In the genomic region with DNA sequence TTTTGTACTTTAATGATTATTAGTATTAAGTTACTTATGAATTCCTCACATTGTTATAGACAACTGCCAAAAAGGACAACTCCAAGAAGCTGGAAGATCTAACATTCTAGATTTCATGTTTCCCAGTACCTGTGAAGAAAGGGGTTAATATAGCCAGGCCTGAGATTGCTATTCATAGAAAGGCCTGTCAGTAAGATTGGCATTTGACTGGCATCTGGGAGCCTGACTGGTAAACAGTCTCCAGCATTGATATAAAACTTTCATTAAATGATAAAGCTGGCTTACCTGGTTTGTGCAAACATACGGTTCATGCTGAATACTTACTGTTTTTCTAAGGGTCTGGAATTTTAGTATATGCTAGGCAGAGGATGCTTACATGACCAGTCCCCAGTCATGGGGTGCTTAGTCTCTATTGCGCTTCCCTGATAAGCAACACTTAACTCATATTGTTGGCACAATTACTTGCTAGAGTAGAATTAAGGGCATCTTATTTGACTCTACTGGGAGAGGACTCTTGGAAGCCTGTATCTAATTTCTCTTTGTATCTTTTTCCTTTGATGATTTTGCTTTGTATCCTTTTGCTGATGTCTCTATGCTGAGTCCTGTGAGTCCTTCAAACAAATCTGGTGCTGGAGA, we compare ENCODE assay signal across 29 cellular contexts.
"Had no signal": no experiment of that assay in that cellular context is flagged by ENCODE, and none has a peak within 500 bp of the region (broad histone marks: within the 10 kb centered on the region; RNA-seq: fewer than 3 reads in every experiment).

No MANE protein-coding gene starts in this region.

- H3K27me3 ChIP-seq: neutrophil, pancreas, right lobe of liver, sigmoid colon, spleen, suprapubic skin, testis, tibial artery, transverse colon, upper lobe of right lung, uterus had no signal

- H3K4me2 ChIP-seq: smooth muscle cell had no signal

- H3K9me3 ChIP-seq: neutrophil, pancreas, prostate gland, right lobe of liver, sigmoid colon, spleen, suprapubic skin, testis, tibial artery, transverse colon, upper lobe of right lung, uterus had no signal

- DNase-seq: naive thymus-derived CD4-positive, alpha-beta T cell; natural killer cell; nucleus accumbens; pancreas; retina; right cardiac atrium; right lobe of liver; sigmoid colon; spleen; stimulated activated CD4-positive, alpha-beta T cell treated with anti-CD3 and anti-CD28 coated beads, Interleukin-12 subunit alpha, Interleukin-12 subunit beta, amount 100 ng/mL, for 4 hours; stimulated activated CD4-positive, alpha-beta T cell treated with anti-CD3 and anti-CD28 coated beads, Interleukin-1b, Interleukin-23, amount 100 ng/mL, for 48 hours; stimulated activated CD4-positive, alpha-beta T cell treated with anti-CD3 and anti-CD28 coated beads, Interleukin-4, amount 100 ng/mL, for 1 hour; stimulated activated CD4-positive, alpha-beta T cell treated with anti-CD3 and anti-CD28 coated beads, Interleukin-4, amount 100 ng/mL, for 4 hours; stimulated activated CD8-positive, alpha-beta memory T cell treated with anti-CD3 and anti-CD28 coated beads, Interleukin-4, amount 100 ng/mL, for 48 hours; stimulated activated naive CD4-positive, alpha-beta T cell; stimulated activated naive CD8-positive, alpha-beta T cell treated with anti-CD3 and anti-CD28 coated beads, Interleukin-15, amount 100 ng/mL, for 72 hours; stimulated activated naive CD8-positive, alpha-beta T cell treated with anti-CD3 and anti-CD28 coated beads, Interleukin-15, Interleukin-2, amounts not matched to agents 100 U/mL and 50 U/mL, for 24 hours; substantia nigra; testis; tibial artery; transverse colon; upper lobe of right lung; uterus had no signal

- H3K36me3 ChIP-seq: neutrophil, pancreas, prostate gland, right lobe of liver, sigmoid colon, spleen, suprapubic skin, tibial artery, transverse colon, upper lobe of right lung, uterus had no signal

- H3K27ac ChIP-seq: neutrophil, pancreas, prostate gland, right lobe of liver, sigmoid colon, skin epidermis, spleen, suprapubic skin, testis, tibial artery, transverse colon, upper lobe of right lung, uterus had no signal

- H3K4me3 ChIP-seq: pancreas, prostate gland, right lobe of liver, sigmoid colon, skin epidermis, smooth muscle cell, spleen, suprapubic skin, testis, tibial artery, transverse colon, upper lobe of right lung, uterus had no signal

- ATAC-seq: naive thymus-derived CD4-positive, alpha-beta T cell; natural killer cell; pancreas; right cardiac atrium; right lobe of liver; stimulated activated memory B cell treated with anti-CD40 and anti-IgM and Interleukin-4, amounts not matched to agents 10 μg/mL and 1 μg/mL and 100 μg/mL, for 72 hours; stimulated activated naive CD8-positive, alpha-beta T cell treated with anti-CD3 and anti-CD28 coated beads, Interleukin-15, amount 100 ng/mL, for 72 hours; stimulated activated naive CD8-positive, alpha-beta T cell treated with anti-CD3 and anti-CD28 coated beads, Interleukin-15, Interleukin-2, amounts not matched to agents 100 U/mL and 50 U/mL, for 24 hours; upper lobe of right lung had no signal

- H3K4me1 ChIP-seq: pancreas, prostate gland, right lobe of liver, sigmoid colon, spleen, suprapubic skin, testis, tibial artery, transverse colon, upper lobe of right lung, uterus had no signal
